13 cellular contexts compared by ENCODE assay signal in the genomic region with DNA sequence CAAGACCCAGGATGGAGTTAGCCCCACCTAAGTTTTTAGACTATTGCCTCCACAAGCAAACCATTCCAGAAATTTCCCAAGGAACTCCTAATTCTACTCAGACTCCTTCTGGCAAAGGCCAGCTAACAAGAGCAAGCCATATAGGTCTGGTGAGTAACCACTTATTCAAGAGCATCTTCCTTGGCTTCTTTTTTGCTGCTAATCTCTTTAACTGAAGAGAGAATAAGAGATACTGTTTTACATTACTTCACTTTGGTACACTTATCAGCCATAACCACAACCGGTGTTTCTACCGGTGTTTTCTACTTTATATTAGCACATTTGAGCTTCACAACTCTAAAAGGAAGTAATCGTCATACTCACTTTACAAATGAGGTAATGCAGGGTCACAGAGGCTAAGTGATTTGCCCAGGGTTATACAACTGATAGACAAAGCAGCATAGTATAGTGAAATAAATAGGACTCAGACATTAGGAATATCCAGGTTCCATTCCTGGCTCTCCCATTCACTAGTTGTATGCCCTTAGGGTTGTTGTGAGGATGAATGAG. TPM values are rescaled to one million over a fixed set of nuclear protein-coding genes. Genes with fewer than 3 reads are reported as not detected.
DNase-seq lines count a peak whose midpoint lies in the region; ATAC-seq and TF ChIP-seq lines count a peak whose summit lies in the region.
"Had no signal": no experiment of that assay in that cellular context is flagged by ENCODE, and none has a peak within 500 bp of the region (broad histone marks: within the 10 kb centered on the region; RNA-seq: fewer than 3 reads in every experiment).

No MANE protein-coding gene starts in this region.

- H3K27me3 ChIP-seq in CD8-positive, alpha-beta T cell (ENCODE audit: insufficient read depth, low read length) = no peaks in the 10 kb centered on the region
- H3K27me3 ChIP-seq in HAP-1 (ENCODE audit: low read depth) = no peaks in the 10 kb centered on the region
- H3K27me3 ChIP-seq: BLaER1 had no signal

- no peaks in the 10 kb centered on the region for H3K9me3 Mint-ChIP-seq in CD8-positive, alpha-beta T cell
- no peaks in the 10 kb centered on the region for H3K9me3 Mint-ChIP-seq in natural killer cell treated with Interleukin-12 subunit alpha and Interleukin-12 subunit beta and Interleukin-15 and Interleukin-18, amount 100 ng/mL, for 72 hours
- no peaks in the 10 kb centered on the region for H3K9me3 Mint-ChIP-seq in activated naive CD4-positive, alpha-beta T cell treated with anti-CD3 and anti-CD28 coated beads for 36 hours
- H3K9me3 Mint-ChIP-seq: activated T-helper 2 cell treated with anti-CD3 and anti-CD28 coated beads, Interferon-gamma antibody, Interleukin-2, Interleukin-4, amounts not matched to agents 10 μg/mL and 5 μg/mL and 100 μg/mL, durations not matched to agents 14 hours and 24 hours and 36 hours had no signal

- CTCF ChIA-PET in CD8-positive, alpha-beta T cell (lab: Charles Lee) = interaction anchor here (1.2 kb wide), 1 partner anchor 14 kb away, joined by 4 read pairs; no protein-coding TSS in a partner anchor
- CTCF ChIA-PET in activated naive CD4-positive, alpha-beta T cell treated with anti-CD3 and anti-CD28 coated beads for 36 hours (lab: Charles Lee) = interaction anchor here (1.0 kb wide), 1 partner anchor 195 kb away, joined by 3 read pairs; no protein-coding TSS in a partner anchor

- H3K9me3 ChIP-seq in CD8-positive, alpha-beta T cell (ENCODE audit: low read length) = no peaks in the 10 kb centered on the region
- no peaks in the 10 kb centered on the region for H3K9me3 ChIP-seq in HAP-1
- H3K9me3 ChIP-seq: BLaER1 had no signal

- peak; percentile 41 for ATAC-seq in CD8-positive, alpha-beta T cell
- peak in 1 of 2 donors; percentile 23 for ATAC-seq in natural killer cell treated with Interleukin-12 subunit alpha and Interleukin-12 subunit beta and Interleukin-15 and Interleukin-18, amount 100 ng/mL, for 72 hours

- H3K4me3 Mint-ChIP-seq in CD8-positive, alpha-beta T cell = no peak overlapping the region
- peak overlapping the region; percentile 69 for H3K4me3 Mint-ChIP-seq in natural killer cell treated with Interleukin-12 subunit alpha and Interleukin-12 subunit beta and Interleukin-15 and Interleukin-18, amount 100 ng/mL, for 72 hours
- H3K4me3 Mint-ChIP-seq in activated naive CD4-positive, alpha-beta T cell treated with anti-CD3 and anti-CD28 coated beads for 36 hours = no peak overlapping the region

- in situ Hi-C loops in HAP-1 (cut with MboI; ENCODE audit: low sequenced_read_pairs) = no loop called here

- peaks cover 45% of the 10 kb centered on the region for H3K4me1 Mint-ChIP-seq in CD8-positive, alpha-beta T cell (ENCODE audit: low read depth)
- peaks cover 42 to 43% of the 10 kb centered on the region in 2 donors for H3K4me1 Mint-ChIP-seq in natural killer cell treated with Interleukin-12 subunit alpha and Interleukin-12 subunit beta and Interleukin-15 and Interleukin-18, amount 100 ng/mL, for 72 hours (ENCODE audit: low read depth in 2 of 2)
- peaks cover 34% of the 10 kb centered on the region for H3K4me1 Mint-ChIP-seq in activated naive CD4-positive, alpha-beta T cell treated with anti-CD3 and anti-CD28 coated beads for 36 hours (ENCODE audit: low read depth)

- no peaks in the 10 kb centered on the region for H3K27me3 Mint-ChIP-seq in CD8-positive, alpha-beta T cell (ENCODE audit: low read depth)
- no peaks in the 10 kb centered on the region for H3K27me3 Mint-ChIP-seq in natural killer cell treated with Interleukin-12 subunit alpha and Interleukin-12 subunit beta and Interleukin-15 and Interleukin-18, amount 100 ng/mL, for 72 hours
- H3K27me3 Mint-ChIP-seq in activated naive CD4-positive, alpha-beta T cell treated with anti-CD3 and anti-CD28 coated beads for 36 hours (ENCODE audit: low read depth) = no peaks in the 10 kb centered on the region

- peaks cover 7% of the 10 kb centered on the region for H3K36me3 Mint-ChIP-seq in CD8-positive, alpha-beta T cell
- H3K36me3 Mint-ChIP-seq in natural killer cell treated with Interleukin-12 subunit alpha and Interleukin-12 subunit beta and Interleukin-15 and Interleukin-18, amount 100 ng/mL, for 72 hours = peaks cover 7% of the 10 kb centered on the region
- peaks cover 5% of the 10 kb centered on the region for H3K36me3 Mint-ChIP-seq in activated naive CD4-positive, alpha-beta T cell treated with anti-CD3 and anti-CD28 coated beads for 36 hours (ENCODE audit: low read depth)

- no peak for TF ChIP-seq CTCF in CD8-positive, alpha-beta T cell (IDR thresholded peaks at IDR 0.05)

- no peak overlapping the region for H3K4me3 ChIP-seq in CD8-positive, alpha-beta T cell (ENCODE audit: low read depth, low read length)
- H3K4me3 ChIP-seq in HAP-1 = no peak overlapping the region
- H3K4me3 ChIP-seq: BLaER1 had no signal

- peaks cover 38% of the 10 kb centered on the region for H3K4me1 ChIP-seq in CD8-positive, alpha-beta T cell (ENCODE audit: insufficient read depth, low read length)
- H3K4me1 ChIP-seq in HAP-1 = peaks cover 38% of the 10 kb centered on the region

- POLR2A ChIA-PET in CD8-positive, alpha-beta T cell (lab: Charles Lee) = interaction anchor here (0.7 to 1.0 kb wide), 2 partner anchors 14 to 22 kb away, joined by 3 read pairs; no protein-coding TSS in a partner anchor

- H3K27ac ChIP-seq in CD8-positive, alpha-beta T cell (ENCODE audit: low read depth, low read length) = peak overlapping the region; percentile 16
- H3K27ac ChIP-seq: BLaER1 had no signal

- intact Hi-C loops in CD8-positive, alpha-beta T cell (cut with DNase I, micrococcal nuclease) = loop anchor here (1.0 to 5.0 kb wide), 3 partner anchors 15 to 207 kb away; no protein-coding TSS in a partner anchor
- intact Hi-C loops in activated naive CD4-positive, alpha-beta T cell treated with anti-CD3 and anti-CD28 coated beads for 36 hours (cut with micrococcal nuclease) = no loop called here

- DNase-seq in CD8-positive, alpha-beta T cell = peak in 1 of 7 experiments; percentile 31
- DNase-seq in MV-4-11 (lab: John Stamatoyannopoulos, UW) (peak; percentile 16), cerebellar nuclear complex (lab: John Stamatoyannopoulos, UW) (no peak), nucleus accumbens (lab: John Stamatoyannopoulos, UW) (no peak), HAP-1 (ENCODE audit: low spot score in 2 of 2) (no peak)
- DNase-seq in central memory CD4-positive, alpha-beta T cell = peak; percentile 36
- no peak for DNase-seq in natural killer cell treated with Interleukin-12 subunit alpha and Interleukin-12 subunit beta and Interleukin-15 and Interleukin-18, amount 100 ng/mL, for 72 hours (ENCODE audit: low spot score)
- DNase-seq in activated naive CD4-positive, alpha-beta T cell treated with anti-CD3 and anti-CD28 coated beads for 36 hours = no peak
- DNase-seq: head of caudate nucleus, mesendoderm, trophoblast cell had no signal

- H3K27ac Mint-ChIP-seq in CD8-positive, alpha-beta T cell = peak overlapping the region; percentile 72
- H3K27ac Mint-ChIP-seq in natural killer cell treated with Interleukin-12 subunit alpha and Interleukin-12 subunit beta and Interleukin-15 and Interleukin-18, amount 100 ng/mL, for 72 hours = peak overlapping the region; percentile 70 to 88
- no peak overlapping the region for H3K27ac Mint-ChIP-seq in activated naive CD4-positive, alpha-beta T cell treated with anti-CD3 and anti-CD28 coated beads for 36 hours

- H3K36me3 ChIP-seq in CD8-positive, alpha-beta T cell (ENCODE audit: insufficient read depth, low read length) = no peaks in the 10 kb centered on the region
- H3K36me3 ChIP-seq in HAP-1 (replicated peaks) = no peaks in the 10 kb centered on the region; the same call in 1 of the 2 replicates
- H3K36me3 ChIP-seq: BLaER1 had no signal

RNA-seq across cellular contexts. Expression of a gene that starts 1.7 kb away (rescaled TPM):
- total RNA-seq in CD8-positive, alpha-beta T cell = 10 to 100 TPM; 49.9 to 52.2 TPM
- 10 to 100 TPM; 82.3 to 97.3 TPM for total RNA-seq in natural killer cell treated with Interleukin-12 subunit alpha and Interleukin-12 subunit beta and Interleukin-15 and Interleukin-18, amount 100 ng/mL, for 72 hours
- 10 to 100 TPM; 56.0 to 57.0 TPM for total RNA-seq in activated naive CD4-positive, alpha-beta T cell treated with anti-CD3 and anti-CD28 coated beads for 36 hours

Comparison
In these comparisons a context has a peak if more than half of its experiments do, and no peak if none do; other contexts are left out.
1. DNase-seq: peak in MV-4-11 (single experiment) and central memory CD4-positive, alpha-beta T cell (single experiment); none in natural killer cell treated with Interleukin-12 subunit alpha and Interleukin-12 subunit beta and Interleukin-15 and Interleukin-18, amount 100 ng/mL, for 72 hours (single experiment), cerebellar nuclear complex (0 of 2), nucleus accumbens (0 of 56), activated naive CD4-positive, alpha-beta T cell treated with anti-CD3 and anti-CD28 coated beads for 36 hours (single experiment) and HAP-1 (0 of 2).